Comparison of ENCODE assay signal across 33 cellular contexts in genomic region chr3:189401196-189401595, GRCh38.
"Had no signal": no experiment of that assay in that cellular context is flagged by ENCODE, and none has a peak within 500 bp of the region (broad histone marks: within the 10 kb centered on the region; RNA-seq: fewer than 3 reads in every experiment).

No MANE protein-coding gene starts in this region.

- H3K4me3 ChIP-seq: MG63 had no signal

- H3K36me3 ChIP-seq: MG63 had no signal

- H3K9me3 ChIP-seq: MG63 had no signal

- DNase-seq: Karpas-422, Kasumi-1, MG63, MM.1S, MV-4-11, NCI-H1048, NCI-H1092, NCI-H1092 treated with DMSO at 0.1 percent for 48 hours, NCI-H1105, NCI-H1105 treated with DMSO at 0.1 percent for 48 hours, NCI-H1417 treated with DMSO at 0.1 percent for 48 hours, NCI-H1436, NCI-H1436 treated with DMSO at 0.1 percent for 48 hours, NCI-H146, NCI-H1694, NCI-H1694 treated with DMSO at 0.1 percent for 48 hours, NCI-H187, NCI-H187 treated with DMSO at 0.1 percent for 48 hours, NCI-H1930, NCI-H2029, NCI-H2029 treated with DMSO at 0.1 percent for 48 hours, NCI-H2081, NCI-H2081 treated with DMSO at 0.1 percent for 48 hours, NCI-H2107, NCI-H2171, NCI-H2171 treated with DMSO at 0.1 percent for 48 hours, NCI-H2227 treated with DMSO at 0.1 percent for 48 hours, NCI-H226, NCI-H345, NCI-H446, NCI-H446 treated with DMSO at 0.1 percent for 48 hours, NCI-H510A, NCI-H510A treated with DMSO at 0.1 percent for 48 hours had no signal
